In genomic region chr2:88835726-88836125, GRCh38 we compare ENCODE assay signal across 27 cellular contexts.
"Had no signal": no experiment of that assay in that cellular context is flagged by ENCODE, and none has a peak within 500 bp of the region (broad histone marks: within the 10 kb centered on the region; RNA-seq: fewer than 3 reads in every experiment).

No MANE protein-coding gene starts in this region.

- H3K9me3 ChIP-seq: colonic mucosa, esophagus squamous epithelium, neutrophil, right lobe of liver, tibial nerve had no signal

- H3K36me3 Mint-ChIP-seq: activated naive CD8-positive, alpha-beta T cell; stimulated activated effector memory CD8-positive, alpha-beta T cell treated with anti-CD3 and anti-CD28 coated beads, Interleukin-12 subunit alpha, Interleukin-12 subunit beta, amount 100 ng/mL, for 72 hours had no signal

- H2AFZ ChIP-seq: hepatocyte had no signal

- H3K4me3 ChIP-seq: colonic mucosa, esophagus squamous epithelium, hepatocyte, right lobe of liver, tibial nerve had no signal

- H3K27me3 Mint-ChIP-seq: progenitor cell of endocrine pancreas had no signal

- DNase-seq: activated CD4-positive, alpha-beta T cell treated with anti-CD3 and anti-CD28 coated beads for 4 hours; activated CD4-positive, alpha-beta T cell treated with anti-CD3 and anti-CD28 coated beads, Interleukin-2, amount 50 U/mL, for 48 hours; activated CD8-positive, alpha-beta memory T cell treated with anti-CD3 and anti-CD28 coated beads for 24 hours; activated effector memory CD4-positive, alpha-beta T cell treated with Interleukin-2 at 50 U/mL for 16 hours; activated naive CD4-positive, alpha-beta T cell treated with Interleukin-2 at 50 U/mL for 16 hours; anterior cingulate cortex; cerebellar nuclear complex; colonic mucosa; effector CD8-positive, alpha-beta T cell; esophagus squamous epithelium; glutamatergic neuron; islet precursor cell; left ventricle myocardium superior; nephron progenitor cell; right lobe of liver; stimulated activated CD4-positive, alpha-beta T cell treated with anti-CD3 and anti-CD28 coated beads, Interleukin-12 subunit alpha, Interleukin-12 subunit beta, amount 100 ng/mL, for 4 hours; stimulated activated CD4-positive, alpha-beta T cell treated with anti-CD3 and anti-CD28 coated beads, Interleukin-4, amount 100 ng/mL, for 1 hour had no signal

- H3K4me2 ChIP-seq: hepatocyte had no signal

- H3K36me3 ChIP-seq: colonic mucosa, esophagus squamous epithelium, neutrophil, right lobe of liver, tibial nerve had no signal

- H3K27ac ChIP-seq: colonic mucosa, epithelial cell of prostate, esophagus squamous epithelium, hepatocyte, neutrophil, right lobe of liver had no signal

- H3K4me1 Mint-ChIP-seq: nephron progenitor cell; stimulated activated effector memory CD8-positive, alpha-beta T cell treated with anti-CD3 and anti-CD28 coated beads, Interleukin-12 subunit alpha, Interleukin-12 subunit beta, amount 100 ng/mL, for 72 hours had no signal

- H3K27me3 ChIP-seq: colonic mucosa, esophagus squamous epithelium, hepatocyte, neutrophil, right lobe of liver, tibial nerve had no signal

- H3K9me3 Mint-ChIP-seq: stimulated activated effector memory CD8-positive, alpha-beta T cell treated with anti-CD3 and anti-CD28 coated beads, Interleukin-12 subunit alpha, Interleukin-12 subunit beta, amount 100 ng/mL, for 72 hours; T-helper 2 cell treated with Interferon-gamma antibody and Interleukin-4, amounts not matched to agents 5 μg/mL and 100 μg/mL, for 36 hours had no signal

- ATAC-seq: left ventricle myocardium superior; right lobe of liver; stimulated activated effector memory CD8-positive, alpha-beta T cell treated with anti-CD3 and anti-CD28 coated beads, Interleukin-12 subunit alpha, Interleukin-12 subunit beta, amount 100 ng/mL, for 72 hours had no signal

- H3K4me3 Mint-ChIP-seq: activated naive CD8-positive, alpha-beta T cell; nephron progenitor cell; stimulated activated effector memory CD8-positive, alpha-beta T cell treated with anti-CD3 and anti-CD28 coated beads, Interleukin-12 subunit alpha, Interleukin-12 subunit beta, amount 100 ng/mL, for 72 hours; T-helper 2 cell treated with Interferon-gamma antibody and Interleukin-4, amounts not matched to agents 5 μg/mL and 100 μg/mL, for 36 hours had no signal

- FAIRE-seq: endometrium, frontal cortex had no signal

- H3K27ac Mint-ChIP-seq: activated naive CD8-positive, alpha-beta T cell; nephron progenitor cell; progenitor cell of endocrine pancreas; T-helper 2 cell treated with Interferon-gamma antibody and Interleukin-4, amounts not matched to agents 5 μg/mL and 100 μg/mL, for 36 hours had no signal

- H3K4me1 ChIP-seq: colonic mucosa, right lobe of liver, tibial nerve had no signal

- H3K79me2 ChIP-seq: hepatocyte had no signal
